7 cellular contexts compared by ENCODE assay signal in genomic region chr17:18256776-18257175, GRCh38. TPM values are rescaled to one million over a fixed set of nuclear protein-coding genes. Genes with fewer than 3 reads are reported as not detected.
DNase-seq lines count a peak whose midpoint lies in the region; ATAC-seq and TF ChIP-seq lines count a peak whose summit lies in the region.
"Had no signal": no experiment of that assay in that cellular context is flagged by ENCODE, and none has a peak within 500 bp of the region (broad histone marks: within the 10 kb centered on the region; RNA-seq: fewer than 3 reads in every experiment).

No MANE protein-coding gene starts in this region.

- H3K4me3 ChIP-seq in KMS-11 (IDR thresholded peaks at IDR 0.05; ENCODE audit: insufficient read depth, low read depth, low read length) (no peak overlapping the region), mammary epithelial cell (replicated peaks in 1 of 3; ENCODE audit: insufficient read depth in 1 of 3, low read depth in 2 of 3, low read length in 3 of 3) (peak overlapping the region; percentile 16 to 78 (median 76))

- H4K20me1 ChIP-seq in KMS-11 (ENCODE audit: insufficient read depth): no peaks in the 10 kb centered on the region
- H4K20me1 ChIP-seq in mammary epithelial cell (ENCODE audit: insufficient read depth, low read length): no peaks in the 10 kb centered on the region

- no peak overlapping the region for H3K27ac ChIP-seq in KMS-11
- H3K27ac ChIP-seq in mammary epithelial cell (ENCODE audit: insufficient read depth, low read depth, low read length): peak overlapping the region; percentile 78

- H2AFZ ChIP-seq in KMS-11 (ENCODE audit: low read depth) (no peak overlapping the region), mammary epithelial cell (ENCODE audit: low read depth, low read length) (no peak overlapping the region)

- no peaks in the 10 kb centered on the region for H3K9me3 Mint-ChIP-seq in progenitor cell of endocrine pancreas (ENCODE audit: low read depth)

- H3K9ac ChIP-seq in KMS-11 (no peak overlapping the region), mammary epithelial cell (ENCODE audit: insufficient read depth, low read length) (peak overlapping the region; percentile 53)

- no TSS peak for BruUV-seq in mammary epithelial cell (replicated peaks; lab: Mats Ljungman, UMichigan)

- H3K4me1 ChIP-seq in KMS-11 (ENCODE audit: low read depth, poor library complexity, severe bottlenecking) (peaks cover 12% of the 10 kb centered on the region), mammary epithelial cell (ENCODE audit: insufficient read depth, low read length) (peaks cover 33% of the 10 kb centered on the region)

- H3K4me1 Mint-ChIP-seq in progenitor cell of endocrine pancreas (ENCODE audit: low read depth): peaks cover 15% of the 10 kb centered on the region

- H3K27ac Mint-ChIP-seq in progenitor cell of endocrine pancreas: peak overlapping the region; percentile 5

- no peak for DNase-seq in mammary epithelial cell
- DNase-seq in progenitor cell of endocrine pancreas (ENCODE audit: low spot score, unreplicated experiment): no peak
- no peak for DNase-seq in GOT3 (lab: John Stamatoyannopoulos, UW)
- no peak for DNase-seq in GF-D8 (lab: John Stamatoyannopoulos, UW)
- DNase-seq: KG1 had no signal

- H3K9me3 ChIP-seq in mammary epithelial cell (replicated peaks; ENCODE audit: insufficient read depth, low read length): no peaks in the 10 kb centered on the region

- H3K4me2 ChIP-seq in KMS-11 (peak overlapping the region; percentile 78), mammary epithelial cell (ENCODE audit: insufficient read depth, low read depth, low read length) (peak overlapping the region; percentile 94)

- H3K36me3 ChIP-seq in KMS-11 (ENCODE audit: insufficient read depth) (no peaks in the 10 kb centered on the region), mammary epithelial cell (ENCODE audit: insufficient read depth, low read length) (peaks cover 23% of the 10 kb centered on the region)

- no peaks in the 10 kb centered on the region for H3K27me3 Mint-ChIP-seq in progenitor cell of endocrine pancreas

- dilution Hi-C loops in mammary epithelial cell (cut with HindIII; ENCODE audit: low sequenced_read_pairs): no loop called here

- intact Hi-C loops in mammary epithelial cell (cut with micrococcal nuclease): no loop called here

- TF ChIP-seq CTCF in KMS-11 (conservative IDR thresholded peaks at IDR 0.05; ENCODE audit: low read depth, low read length): no peak
- no peak for TF ChIP-seq CTCF in mammary epithelial cell (conservative IDR thresholded peaks at IDR 0.05 in 1 of 2, IDR thresholded peaks at IDR 0.05 in 1 of 2; ENCODE audit: extremely low read depth in 1 of 2, insufficient read depth in 1 of 2, low read depth in 1 of 2, low read length in 2 of 2)
- no peak for TF ChIP-seq CTCF in progenitor cell of endocrine pancreas (IDR thresholded peaks at IDR 0.05; ENCODE audit: unreplicated experiment)

- CTCF ChIA-PET in mammary epithelial cell (lab: Charles Lee; ENCODE audit: low non-redundant PET): no interaction called here

- H3K4me3 Mint-ChIP-seq in progenitor cell of endocrine pancreas (ENCODE audit: low read depth): peak overlapping the region; percentile 93

- H3K79me2 ChIP-seq in KMS-11 (ENCODE audit: insufficient read depth, low read depth) (no peaks in the 10 kb centered on the region; the same call in 1 of the 2 replicates), mammary epithelial cell (ENCODE audit: insufficient read depth, low read length) (peaks cover 65% of the 10 kb centered on the region)

- WGBS in mammary epithelial cell (ENCODE audit: low coverage, missing lambda C conversion rate): 26% methylated on average over 3 of the region's 7 CpGs

- peaks cover 5% of the 10 kb centered on the region for H3K36me3 Mint-ChIP-seq in progenitor cell of endocrine pancreas (ENCODE audit: insufficient read depth)

- in situ Hi-C loops in mammary epithelial cell (cut with MboI; ENCODE audit: low sequenced_read_pairs in 2 of 2): no loop called here

- ATAC-seq in HG02642 (IDR thresholded peaks at IDR 0.05; ENCODE audit: poor library complexity, unreplicated experiment): no peak

- no peaks in the 10 kb centered on the region for H3K27me3 ChIP-seq in KMS-11 (ENCODE audit: insufficient read depth, low read depth)
- H3K27me3 ChIP-seq in mammary epithelial cell (ENCODE audit: insufficient read depth, low read length): no peaks in the 10 kb centered on the region

RNA-seq across cellular contexts. Expression of gene FLII, which starts 1.8 kb away (rescaled TPM):
- total RNA-seq in mammary epithelial cell (100 to 1,000 TPM; 301 to 439 TPM), progenitor cell of endocrine pancreas (256 and 260 TPM in 2 replicates)
- 412 TPM for polyA plus RNA-seq in mammary epithelial cell
- 417 TPM for polyA minus RNA-seq in mammary epithelial cell

RNA-seq across cellular contexts. Expression of gene MIEF2, which starts 3.7 kb away (rescaled TPM):
- total RNA-seq in mammary epithelial cell (10 to 100 TPM; 11.9 to 56.3 TPM), progenitor cell of endocrine pancreas (18.4 and 22.2 TPM in 2 replicates)
- 7.7 TPM for polyA plus RNA-seq in mammary epithelial cell
- polyA minus RNA-seq in mammary epithelial cell: 27.9 TPM

RNA-seq across cellular contexts. Expression of gene LLGL1, which starts 31.3 kb away (rescaled TPM):
- total RNA-seq in mammary epithelial cell: 10 to 100 TPM; 35.2 to 50.0 TPM
- polyA plus RNA-seq in mammary epithelial cell: 37.6 TPM
- 20.3 TPM for polyA minus RNA-seq in mammary epithelial cell
- 75.8 and 76.7 TPM in 2 replicates for total RNA-seq in progenitor cell of endocrine pancreas

RNA-seq across cellular contexts. Expression of gene TOP3A, which starts 58.0 kb away (rescaled TPM):
- total RNA-seq in mammary epithelial cell (10 to 100 TPM; 27.2 to 36.4 TPM), progenitor cell of endocrine pancreas (60.4 and 63.2 TPM in 2 replicates)
- 15.2 TPM for polyA plus RNA-seq in mammary epithelial cell
- 71.6 TPM for polyA minus RNA-seq in mammary epithelial cell

RNA-seq across cellular contexts. Expression of gene SMCR8, which starts 58.3 kb away (rescaled TPM):
- total RNA-seq in mammary epithelial cell (10 to 100 TPM; 15.2 to 21.5 TPM), progenitor cell of endocrine pancreas (16.6 and 17.7 TPM in 2 replicates)
- 9.7 TPM for polyA plus RNA-seq in mammary epithelial cell
- 31.2 TPM for polyA minus RNA-seq in mammary epithelial cell
